10 cellular contexts compared by ENCODE assay signal in the genomic region with DNA sequence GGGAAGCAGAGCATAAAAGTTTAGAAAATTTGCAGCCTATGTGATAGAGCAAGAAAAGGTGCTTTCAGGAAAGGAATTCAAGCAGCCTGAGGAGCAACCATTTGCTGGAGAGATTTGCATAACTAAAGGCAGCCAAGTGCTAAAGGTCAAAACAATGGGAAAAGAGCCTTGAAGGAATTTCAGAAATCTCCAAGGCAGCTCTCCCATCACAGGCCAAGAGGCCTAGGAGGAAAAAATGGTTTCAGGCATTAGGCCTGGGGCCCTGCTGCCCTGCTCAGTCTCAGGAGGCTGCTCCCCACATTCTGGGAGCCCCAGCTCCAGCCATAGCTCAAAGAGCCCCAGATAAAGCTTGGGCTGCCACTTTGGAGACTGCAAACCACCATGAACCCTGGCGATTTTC.
"Had no signal": no experiment of that assay in that cellular context is flagged by ENCODE, and none has a peak within 500 bp of the region (broad histone marks: within the 10 kb centered on the region; RNA-seq: fewer than 3 reads in every experiment).

No MANE protein-coding gene starts in this region.

- H3K4me3 Mint-ChIP-seq: GM23338, H9, HFFc6 had no signal

- H3K27ac Mint-ChIP-seq: GM23338, H9, HFFc6, IgD-negative memory B cell had no signal

- H3K27ac ChIP-seq: HL-60 had no signal

- H3K4me3 ChIP-seq: GM23338 had no signal

- H3K4me1 Mint-ChIP-seq: GM23338, H9, IgD-negative memory B cell had no signal

- H3K36me3 Mint-ChIP-seq: IgD-negative memory B cell had no signal

- H2AFZ ChIP-seq: GM23338 had no signal

- H3K4me2 ChIP-seq: GM23338 had no signal

- DNase-seq: H9, HCEC 1CT, HFFc6, KG1 had no signal

- ATAC-seq: GM23338, HepG2 had no signal

- FAIRE-seq: H1, H54, HepG2 had no signal
